9 cellular contexts compared by ENCODE assay signal in the genomic region with DNA sequence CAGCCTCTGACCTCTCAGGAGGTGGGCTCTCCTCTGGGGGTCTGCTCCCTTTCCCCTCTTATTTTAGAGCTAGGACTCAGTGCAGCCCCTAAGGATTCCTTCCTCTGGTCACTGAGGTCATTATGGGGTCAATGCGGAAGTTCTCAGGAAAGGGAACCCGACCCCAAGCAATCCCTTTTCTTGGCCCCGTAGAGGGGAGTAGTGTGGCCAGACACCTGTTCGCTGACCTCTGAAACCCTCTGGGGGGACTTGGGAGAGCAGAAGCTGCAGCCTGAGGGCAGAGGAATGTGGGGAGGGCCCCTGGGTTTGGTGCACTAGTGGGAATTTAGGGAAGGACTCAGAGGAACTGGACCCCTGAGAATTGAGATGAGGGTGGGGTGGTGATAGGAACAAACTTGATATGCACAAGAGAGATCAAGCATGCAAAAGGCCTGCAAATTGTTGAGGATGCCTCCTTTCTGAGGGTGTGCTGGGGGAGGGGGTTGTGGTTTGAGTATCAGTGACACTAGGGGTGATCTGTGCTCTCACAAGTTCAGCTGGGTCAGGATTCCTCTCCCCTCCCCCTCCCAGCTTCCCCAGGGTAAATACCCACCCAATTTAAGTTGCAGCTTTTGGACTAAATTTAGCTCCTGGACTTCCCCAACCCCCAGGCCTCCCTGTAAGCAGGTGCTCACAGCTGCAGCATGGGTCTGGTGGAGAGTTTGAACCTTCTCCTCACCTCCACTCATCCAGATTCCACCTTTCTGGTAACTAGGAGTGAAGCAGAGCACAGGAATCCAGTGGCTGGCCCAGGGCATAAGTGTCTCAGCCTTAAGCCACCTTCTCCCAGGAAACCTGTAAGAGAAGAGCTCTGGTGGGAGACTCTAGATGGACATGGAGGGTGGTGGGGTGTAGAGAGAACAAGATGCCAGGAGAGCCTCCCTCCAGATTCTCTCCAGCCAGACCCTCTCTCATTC. TPM values are rescaled to one million over a fixed set of nuclear protein-coding genes. Genes with fewer than 3 reads are reported as not detected.
DNase-seq lines count a peak whose midpoint lies in the region; ATAC-seq and TF ChIP-seq lines count a peak whose summit lies in the region.
"Had no signal": no experiment of that assay in that cellular context is flagged by ENCODE, and none has a peak within 500 bp of the region (broad histone marks: within the 10 kb centered on the region; RNA-seq: fewer than 3 reads in every experiment).

No MANE protein-coding gene starts in this region.

- DNase-seq in activated gamma-delta T cell treated with Interleukin-2 at 50 U/mL for 16 hours (peak; percentile 65), activated gamma-delta T cell (lab: John Stamatoyannopoulos, UW) (no peak), neural progenitor cell (ENCODE audit: low spot score) (peak; percentile 73), ureter (ENCODE audit: low spot score) (peak; percentile 61), SK-N-DZ (ENCODE audit: low spot score) (no peak)
- peak; percentile 57 for DNase-seq in activated CD4-positive, CD25-positive, alpha-beta regulatory T cell treated with anti-CD3 and anti-CD28 coated beads, Interleukin-2, amount 50 U/mL, for 16 hours (ENCODE audit: low read depth, low spot score)

- H4K20me1 ChIP-seq in neural progenitor cell (ENCODE audit: low read depth) = peaks cover 5% of the 10 kb centered on the region

- peaks cover 55% of the 10 kb centered on the region for H3K79me2 ChIP-seq in neural progenitor cell (ENCODE audit: low read depth)

- no peaks in the 10 kb centered on the region for H3K36me3 ChIP-seq in duodenal mucosa (ENCODE audit: control insufficient read depth in 1 of 2, insufficient read depth in 2 of 2, low read length in 2 of 2)
- no peaks in the 10 kb centered on the region for H3K36me3 ChIP-seq in neural progenitor cell

- H3K36me3 Mint-ChIP-seq in neural progenitor cell = no peaks in the 10 kb centered on the region

- H3K27me3 ChIP-seq in duodenal mucosa (ENCODE audit: control insufficient read depth in 1 of 2, insufficient read depth in 2 of 2, low read length in 2 of 2) (no peaks in the 10 kb centered on the region), neural progenitor cell (no peaks in the 10 kb centered on the region)

- peak overlapping the region; percentile 6 for H2AFZ ChIP-seq in neural progenitor cell (replicated peaks)

- peaks cover 2% of the 10 kb centered on the region for H3K27me3 Mint-ChIP-seq in neural progenitor cell (ENCODE audit: insufficient read depth, low read depth)

- H3K9me3 ChIP-seq in duodenal mucosa (ENCODE audit: control insufficient read depth in 1 of 2, low read length in 2 of 2) (no peaks in the 10 kb centered on the region), neural progenitor cell (ENCODE audit: low read depth) (no peaks in the 10 kb centered on the region)

- H3K27ac Mint-ChIP-seq in neural progenitor cell = peak overlapping the region; percentile 96

- H3K9me3 Mint-ChIP-seq in neural progenitor cell = no peaks in the 10 kb centered on the region

- ATAC-seq in HG03196 (IDR thresholded peaks at IDR 0.05; ENCODE audit: unreplicated experiment) = peak; percentile 32

- peak overlapping the region; percentile 89 for H3K4me2 ChIP-seq in neural progenitor cell

- H3K4me1 Mint-ChIP-seq in neural progenitor cell = peaks cover 53% of the 10 kb centered on the region

- peak overlapping the region; percentile 87 for H3K4me3 Mint-ChIP-seq in neural progenitor cell

- peak overlapping the region; percentile 75 to 80 for H3K4me3 ChIP-seq in duodenal mucosa (ENCODE audit: low read depth in 1 of 2, low read length in 2 of 2)
- H3K4me3 ChIP-seq in neural progenitor cell = peak overlapping the region; percentile 64

- peaks cover 45% of the 10 kb centered on the region for H3F3A ChIP-seq in neural progenitor cell (ENCODE audit: low read depth)

- peaks cover 56 to 78% of the 10 kb centered on the region in 2 donors for H3K4me1 ChIP-seq in duodenal mucosa (ENCODE audit: control insufficient read depth in 1 of 2, insufficient read depth in 2 of 2, low read length in 2 of 2)
- H3K4me1 ChIP-seq in neural progenitor cell = peaks cover 37% of the 10 kb centered on the region

- H3K9ac ChIP-seq in duodenal mucosa (ENCODE audit: low read depth in 1 of 2, low read length in 2 of 2) (peak overlapping the region; percentile 96 to 98), neural progenitor cell (peak overlapping the region; percentile 36)

- TF ChIP-seq CTCF in neural progenitor cell (IDR thresholded peaks at IDR 0.05) = no peak

- H3K27ac ChIP-seq in duodenal mucosa (ENCODE audit: low read depth, low read length) (peak overlapping the region; percentile 100), neural progenitor cell (peak overlapping the region; percentile 98)

RNA-seq across cellular contexts. Expression of gene ADAMTSL4, which starts 13.5 kb away (rescaled TPM):
- total RNA-seq in neural progenitor cell (ENCODE audit: low replicate concordance) = not detected in 2 replicates
- 48.2 TPM for total RNA-seq in ureter
- polyA plus RNA-seq in SK-N-DZ (2014; cell fraction: cytosol; rRNA removed) = 0.48 and 1.3 TPM in 2 replicates
- polyA plus RNA-seq in SK-N-DZ (2014; cell fraction: nucleus; rRNA removed) = 2.5 and 6.9 TPM in 2 replicates

RNA-seq across cellular contexts. Expression of gene MCL1, which starts 16.7 kb away (rescaled TPM):
- total RNA-seq in neural progenitor cell (ENCODE audit: low replicate concordance) (202 and 232 TPM in 2 replicates), ureter (159 TPM)
- 109 and 112 TPM in 2 replicates for polyA plus RNA-seq in SK-N-DZ (2014; cell fraction: cytosol; rRNA removed)
- polyA plus RNA-seq in SK-N-DZ (2014; cell fraction: nucleus; rRNA removed) = 116 and 145 TPM in 2 replicates

RNA-seq across cellular contexts. Expression of gene FALEC, which starts 47.1 kb away (rescaled TPM):
- total RNA-seq in neural progenitor cell (ENCODE audit: low replicate concordance) (0.96 TPM in 1 of 2 replicates, not detected in the other), ureter (not detected)
- polyA plus RNA-seq in SK-N-DZ (2014; cell fraction: cytosol; rRNA removed) = 0.58 and 0.60 TPM in 2 replicates
- not detected in 2 replicates for polyA plus RNA-seq in SK-N-DZ (2014; cell fraction: nucleus; rRNA removed)
- total RNA-seq: kidney epithelial cell had no signal

RNA-seq across cellular contexts. Expression of gene ECM1, which starts 54.8 kb away (rescaled TPM):
- total RNA-seq in neural progenitor cell (ENCODE audit: low replicate concordance) = 0.30 and 0.65 TPM in 2 replicates
- 10.8 TPM for total RNA-seq in ureter
- polyA plus RNA-seq in SK-N-DZ (2014; cell fraction: cytosol; rRNA removed) = 1.2 and 1.3 TPM in 2 replicates
- 8.0 and 10.6 TPM in 2 replicates for polyA plus RNA-seq in SK-N-DZ (2014; cell fraction: nucleus; rRNA removed)

Comparison
In these comparisons a context has a peak if more than half of its experiments do, and no peak if none do; other contexts are left out.
1. DNase-seq: peak in activated gamma-delta T cell treated with Interleukin-2 at 50 U/mL for 16 hours (single experiment), activated CD4-positive, CD25-positive, alpha-beta regulatory T cell treated with anti-CD3 and anti-CD28 coated beads, Interleukin-2, amount 50 U/mL, for 16 hours (single experiment), neural progenitor cell (single experiment) and ureter (single experiment); none in activated gamma-delta T cell (single experiment) and SK-N-DZ (single experiment).
2. RNA of gene ADAMTSL4, which starts 13.5 kb away (total RNA-seq): 48.2 TPM in ureter (single experiment); not detected in neural progenitor cell; every median in the first group is over 10 times any median in the second.